In the genomic region with DNA sequence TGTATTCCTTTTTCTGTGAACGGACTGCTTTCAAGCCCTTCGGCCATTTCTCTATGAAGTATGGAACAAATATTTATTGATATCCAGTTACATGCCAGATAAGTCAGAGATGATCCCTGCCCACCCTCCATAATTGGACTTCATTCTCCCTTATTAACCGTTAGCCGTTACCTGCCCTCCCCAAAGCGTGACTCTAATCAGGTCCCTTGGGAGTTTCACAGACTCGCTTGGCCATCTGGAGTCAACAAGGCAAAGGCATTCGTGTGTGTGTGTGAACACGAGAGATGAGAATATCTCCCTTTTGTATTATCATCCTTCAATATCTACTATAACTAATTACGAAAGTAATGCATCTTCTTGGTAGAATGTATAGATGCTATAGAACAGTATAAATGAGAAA, we compare ENCODE assay signal across 23 cellular contexts.
DNase-seq lines count a peak whose midpoint lies in the region; ATAC-seq lines count a peak whose summit lies in the region.
"Had no signal": no experiment of that assay in that cellular context is flagged by ENCODE, and none has a peak within 500 bp of the region (broad histone marks: within the 10 kb centered on the region; RNA-seq: fewer than 3 reads in every experiment).

No MANE protein-coding gene starts in this region.

- CTCF ChIA-PET in activated CD8-positive, alpha-beta memory T cell treated with anti-CD3 and anti-CD28 coated beads, Interleukin-2, amount 10 ng/mL, durations not matched to agents 7 days and 5 days (lab: Charles Lee): no interaction called here

- no peaks in the 10 kb centered on the region for H3K9me3 Mint-ChIP-seq in activated CD8-positive, alpha-beta memory T cell treated with anti-CD3 and anti-CD28 coated beads, Interleukin-2, amount 10 ng/mL, durations not matched to agents 7 days and 5 days (ENCODE audit: low read depth)
- H3K9me3 Mint-ChIP-seq: activated CD4-positive, alpha-beta T cell treated with anti-CD3 and anti-CD28 coated beads, Interleukin-2, amount 10 ng/mL, durations not matched to agents 24 days and 14 days; activated T-cell treated with anti-CD3 and anti-CD28 coated beads, Interleukin-2, amount 50 U/mL, for 72 hours; immature natural killer cell had no signal

- ATAC-seq in activated CD8-positive, alpha-beta memory T cell treated with anti-CD3 and anti-CD28 coated beads, Interleukin-2, amount 10 ng/mL, durations not matched to agents 7 days and 5 days: no peak
- ATAC-seq in HG02884 (IDR thresholded peaks at IDR 0.05; ENCODE audit: unreplicated experiment) (no peak), HG03354 (IDR thresholded peaks at IDR 0.05; ENCODE audit: poor library complexity, severe bottlenecking, unreplicated experiment) (no peak)
- ATAC-seq: HepG2, right cardiac atrium had no signal

- no peak overlapping the region for H3K4me3 Mint-ChIP-seq in activated CD8-positive, alpha-beta memory T cell treated with anti-CD3 and anti-CD28 coated beads, Interleukin-2, amount 10 ng/mL, durations not matched to agents 7 days and 5 days
- H3K4me3 Mint-ChIP-seq: activated CD4-positive, alpha-beta T cell treated with anti-CD3 and anti-CD28 coated beads, Interleukin-2, amount 10 ng/mL, durations not matched to agents 24 days and 14 days; immature natural killer cell; neural progenitor cell had no signal

- peaks cover 1% of the 10 kb centered on the region for H3K4me1 Mint-ChIP-seq in activated CD8-positive, alpha-beta memory T cell treated with anti-CD3 and anti-CD28 coated beads, Interleukin-2, amount 10 ng/mL, durations not matched to agents 7 days and 5 days

- no peaks in the 10 kb centered on the region for H3K36me3 Mint-ChIP-seq in activated CD8-positive, alpha-beta memory T cell treated with anti-CD3 and anti-CD28 coated beads, Interleukin-2, amount 10 ng/mL, durations not matched to agents 7 days and 5 days
- H3K36me3 Mint-ChIP-seq: immature natural killer cell, neural progenitor cell had no signal

- DNase-seq in activated CD8-positive, alpha-beta memory T cell treated with anti-CD3 and anti-CD28 coated beads for 24 hours: peak; percentile 35
- no peak for DNase-seq in activated CD8-positive, alpha-beta memory T cell treated with anti-CD3 and anti-CD28 coated beads, Interleukin-2, amount 10 ng/mL, durations not matched to agents 7 days and 5 days
- DNase-seq in NCI-H1694 treated with DMSO at 0.1 percent for 48 hours (lab: John Stamatoyannopoulos, UW) (peak; percentile 64), NCI-H82 (lab: John Stamatoyannopoulos, UW) (peak; percentile 99), mucosa of gallbladder (ENCODE audit: low spot score) (no peak)
- no peak for DNase-seq in stimulated activated CD4-positive, alpha-beta T cell treated with anti-CD3 and anti-CD28 coated beads, Interleukin-15, amount 100 ng/mL, for 24 hours
- DNase-seq: activated CD4-positive, alpha-beta T cell treated with anti-CD3 and anti-CD28 coated beads, Interleukin-2, amount 10 ng/mL, durations not matched to agents 24 days and 14 days; COR-L47; dorsolateral prefrontal cortex; GM23248; hypothalamus; immature natural killer cell; Karpas-422; mammary epithelial cell; NCI-H2081; NCI-H510A; right cardiac atrium; trophoblast cell had no signal

- peaks cover 25% of the 10 kb centered on the region for H3K27me3 Mint-ChIP-seq in activated CD8-positive, alpha-beta memory T cell treated with anti-CD3 and anti-CD28 coated beads, Interleukin-2, amount 10 ng/mL, durations not matched to agents 7 days and 5 days

- H3K27ac Mint-ChIP-seq in activated CD8-positive, alpha-beta memory T cell treated with anti-CD3 and anti-CD28 coated beads, Interleukin-2, amount 10 ng/mL, durations not matched to agents 7 days and 5 days: no peak overlapping the region
- H3K27ac Mint-ChIP-seq: activated CD4-positive, alpha-beta T cell treated with anti-CD3 and anti-CD28 coated beads, Interleukin-2, amount 10 ng/mL, durations not matched to agents 24 days and 14 days; activated T-cell treated with anti-CD3 and anti-CD28 coated beads, Interleukin-2, amount 50 U/mL, for 72 hours; immature natural killer cell; neural progenitor cell had no signal

Comparison
In these comparisons a context has a peak if more than half of its experiments do, and no peak if none do; other contexts are left out.
1. DNase-seq: peak in activated CD8-positive, alpha-beta memory T cell treated with anti-CD3 and anti-CD28 coated beads for 24 hours (single experiment), NCI-H1694 treated with DMSO at 0.1 percent for 48 hours (single experiment) and NCI-H82 (single experiment); none in activated CD8-positive, alpha-beta memory T cell treated with anti-CD3 and anti-CD28 coated beads, Interleukin-2, amount 10 ng/mL, durations not matched to agents 7 days and 5 days (single experiment), mucosa of gallbladder (single experiment) and stimulated activated CD4-positive, alpha-beta T cell treated with anti-CD3 and anti-CD28 coated beads, Interleukin-15, amount 100 ng/mL, for 24 hours (single experiment).